In the genomic region with DNA sequence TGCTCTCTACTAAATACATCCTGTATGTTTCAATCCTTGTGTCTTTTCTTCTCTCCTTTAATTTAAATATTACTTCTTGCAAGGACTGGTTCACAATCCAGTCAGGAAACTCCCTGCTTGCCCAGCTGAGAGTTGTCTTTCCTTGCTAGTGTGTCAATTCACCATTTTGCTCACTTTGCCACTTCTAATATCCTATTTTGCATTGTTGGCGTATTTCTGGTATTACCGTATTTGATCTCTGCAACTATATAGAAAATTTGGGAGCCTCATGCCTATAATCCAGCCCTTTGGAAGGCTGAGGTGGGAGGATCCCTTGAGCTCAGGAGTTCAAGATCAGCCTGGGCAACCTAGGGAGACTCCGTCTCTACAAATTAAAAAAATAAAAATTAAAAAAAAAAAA, we compare ENCODE assay signal across 23 cellular contexts.
"Had no signal": no experiment of that assay in that cellular context is flagged by ENCODE, and none has a peak within 500 bp of the region (broad histone marks: within the 10 kb centered on the region; RNA-seq: fewer than 3 reads in every experiment).

No MANE protein-coding gene starts in this region.

- ATAC-seq: natural killer cell; right cardiac atrium; stimulated activated memory B cell treated with anti-CD40 and anti-IgM and Interleukin-4, amounts not matched to agents 10 μg/mL and 1 μg/mL and 100 μg/mL, for 72 hours; stimulated activated naive CD8-positive, alpha-beta T cell treated with anti-CD3 and anti-CD28 coated beads, Interleukin-15, amount 100 ng/mL, for 72 hours had no signal

- H3K36me3 ChIP-seq: left ventricle myocardium inferior, ovary, prostate gland, sigmoid colon, tibial nerve, uterus had no signal

- DNase-seq: hippocampal formation; left ventricle myocardium inferior; mesendoderm; naive B cell; natural killer cell; ovary; retina; right cardiac atrium; sigmoid colon; small intestine; stimulated activated CD4-positive, alpha-beta T cell treated with anti-CD3 and anti-CD28 coated beads, Interleukin-1b, Interleukin-23, amount 100 ng/mL, for 48 hours; stimulated activated CD4-positive, alpha-beta T cell treated with anti-CD3 and anti-CD28 coated beads, Interleukin-2, amount 100 ng/mL, for 48 hours; stimulated activated CD4-positive, alpha-beta T cell treated with anti-CD3 and anti-CD28 coated beads, Interleukin-4, amount 100 ng/mL, for 4 hours; stimulated activated CD8-positive, alpha-beta memory T cell treated with anti-CD3 and anti-CD28 coated beads, Interleukin-4, amount 100 ng/mL, for 48 hours; stimulated activated naive CD4-positive, alpha-beta T cell treated with Interleukin-2 at 50 U/mL for 16 hours; stimulated activated naive CD8-positive, alpha-beta T cell treated with anti-CD3 and anti-CD28 coated beads, Interleukin-15, amount 100 ng/mL, for 72 hours; substantia nigra; uterus had no signal

- H3K9me3 ChIP-seq: left ventricle myocardium inferior, ovary, prostate gland, sigmoid colon, tibial nerve, uterus had no signal

- H3K4me3 ChIP-seq: left ventricle myocardium inferior, lung, ovary, prostate gland, sigmoid colon, tibial nerve, uterus had no signal

- H3K27me3 ChIP-seq: ovary, sigmoid colon, tibial nerve, uterus had no signal

- H3K4me1 ChIP-seq: left ventricle myocardium inferior, prostate gland had no signal

- FAIRE-seq: keratinocyte, small intestine had no signal

- H3K27ac ChIP-seq: left ventricle myocardium inferior, ovary, prostate gland, sigmoid colon, uterus had no signal
